37 cellular contexts compared by ENCODE assay signal in genomic region chr17:57247261-57247660, GRCh38.
"Had no signal": no experiment of that assay in that cellular context is flagged by ENCODE, and none has a peak within 500 bp of the region (broad histone marks: within the 10 kb centered on the region; RNA-seq: fewer than 3 reads in every experiment).

No MANE protein-coding gene starts in this region.

- H3K9me3 Mint-ChIP-seq: central memory CD8-positive, alpha-beta T cell had no signal

- H3K4me3 ChIP-seq: adrenal gland, body of pancreas, breast epithelium, cardiac muscle cell had no signal

- H3K27ac ChIP-seq: adrenal gland, body of pancreas, brain microvascular endothelial cell, breast epithelium, cardiac muscle cell had no signal

- H3K4me1 Mint-ChIP-seq: activated naive CD4-positive, alpha-beta T cell treated with anti-CD3 and anti-CD28 coated beads, Interleukin-2, amount 50 U/mL, for 24 hours; activated T-helper 17 cell treated with anti-CD3 and anti-CD28 coated beads, Interleukin-2, amount 50 U/mL, for 72 hours; central memory CD8-positive, alpha-beta T cell had no signal

- H3K27ac Mint-ChIP-seq: activated naive CD4-positive, alpha-beta T cell treated with anti-CD3 and anti-CD28 coated beads for 36 hours; activated naive CD4-positive, alpha-beta T cell treated with anti-CD3 and anti-CD28 coated beads, Interleukin-2, amount 10 ng/mL, durations not matched to agents 7 days and 5 days; activated naive CD4-positive, alpha-beta T cell treated with anti-CD3 and anti-CD28 coated beads, Interleukin-2, amount 50 U/mL, for 24 hours; activated naive CD4-positive, alpha-beta T cell treated with anti-CD3 and anti-CD28 coated beads, Interleukin-2, amount 50 U/mL, for 72 hours; activated naive CD8-positive, alpha-beta T cell; activated naive CD8-positive, alpha-beta T cell treated with anti-CD3 and anti-CD28 coated beads for 36 hours; activated naive CD8-positive, alpha-beta T cell treated with anti-CD3 and anti-CD28 coated beads, Interleukin-2, amount 10 ng/mL, durations not matched to agents 7 days and 5 days; activated naive CD8-positive, alpha-beta T cell treated with anti-CD3 and anti-CD28 coated beads, Interleukin-2, amount 50 U/mL, for 24 hours; activated T-cell treated with anti-CD3 and anti-CD28 coated beads, Interleukin-2, amount 50 U/mL, for 24 hours; activated T-cell treated with anti-CD3 and anti-CD28 coated beads, Interleukin-2, amount 50 U/mL, for 72 hours; activated T-helper 1 cell treated with anti-CD3 and anti-CD28 coated beads, Interleukin-12 subunit alpha, Interleukin-12 subunit beta, Interleukin-2, Interleukin-4 antibody, amounts not matched to agents 30 ng/mL and 10 ng/mL and 1 ng/mL, durations not matched to agents 14 hours and 24 hours and 36 hours; activated T-helper 17 cell treated with anti-CD3 and anti-CD28 coated beads, Interleukin-2, amount 50 U/mL, for 72 hours; activated T-helper 2 cell treated with anti-CD3 and anti-CD28 coated beads, Interferon-gamma antibody, Interleukin-2, Interleukin-4, amounts not matched to agents 10 μg/mL and 5 μg/mL and 100 μg/mL, durations not matched to agents 14 hours and 24 hours and 36 hours; brain had no signal

- DNase-seq: activated effector memory CD4-positive, alpha-beta T cell treated with anti-CD3 and anti-CD28 coated beads, Interleukin-2, amount 50 U/mL, for 16 hours; activated effector memory CD4-positive, alpha-beta T cell treated with Interleukin-2 at 50 U/mL for 16 hours; activated gamma-delta T cell; activated gamma-delta T cell treated with Interleukin-2 at 50 U/mL for 16 hours; activated naive CD4-positive, alpha-beta T cell; activated naive CD4-positive, alpha-beta T cell treated with anti-CD3 and anti-CD28 coated beads for 36 hours; activated naive CD4-positive, alpha-beta T cell treated with anti-CD3 and anti-CD28 coated beads, Interleukin-2, amount 10 ng/mL, durations not matched to agents 7 days and 5 days; activated naive CD4-positive, alpha-beta T cell treated with anti-CD3 and anti-CD28 coated beads, Interleukin-2, amount 50 U/mL, for 16 hours; activated naive CD4-positive, alpha-beta T cell treated with Interleukin-2 at 50 U/mL for 16 hours; activated naive CD8-positive, alpha-beta T cell treated with anti-CD3 and anti-CD28 coated beads for 36 hours; activated naive CD8-positive, alpha-beta T cell treated with anti-CD3 and anti-CD28 coated beads, Interleukin-2, amount 10 ng/mL, durations not matched to agents 7 days and 5 days; activated naive CD8-positive, alpha-beta T cell treated with anti-CD3 and anti-CD28 coated beads, Interleukin-2, amount 50 U/mL, for 24 hours; activated T-cell treated with anti-CD3 and anti-CD28 coated beads, Interleukin-2, amount 50 U/mL, for 1 hour; activated T-cell treated with anti-CD3 and anti-CD28 coated beads, Interleukin-2, amount 50 U/mL, for 24 hours; activated T-cell treated with anti-CD3 and anti-CD28 coated beads, Interleukin-2, amount 50 U/mL, for 4 hours; activated T-cell treated with anti-CD3 and anti-CD28 coated beads, Interleukin-2, amount 50 U/mL, for 48 hours; activated T-cell treated with anti-CD3 and anti-CD28 coated beads, Interleukin-2, amount 50 U/mL, for 72 hours; adrenal gland; amniotic stem cell; amygdala; anterior cingulate cortex; aorta; body of pancreas; brain microvascular endothelial cell; caudate nucleus; central memory CD4-positive, alpha-beta T cell; cerebellar nuclear complex had no signal

- H3K4me3 Mint-ChIP-seq: activated naive CD4-positive, alpha-beta T cell treated with anti-CD3 and anti-CD28 coated beads for 36 hours; activated naive CD4-positive, alpha-beta T cell treated with anti-CD3 and anti-CD28 coated beads, Interleukin-2, amount 10 ng/mL, durations not matched to agents 7 days and 5 days; activated naive CD4-positive, alpha-beta T cell treated with anti-CD3 and anti-CD28 coated beads, Interleukin-2, amount 50 U/mL, for 24 hours; activated naive CD8-positive, alpha-beta T cell; activated naive CD8-positive, alpha-beta T cell treated with anti-CD3 and anti-CD28 coated beads for 36 hours; activated naive CD8-positive, alpha-beta T cell treated with anti-CD3 and anti-CD28 coated beads, Interleukin-2, amount 10 ng/mL, durations not matched to agents 7 days and 5 days; activated naive CD8-positive, alpha-beta T cell treated with anti-CD3 and anti-CD28 coated beads, Interleukin-2, amount 50 U/mL, for 24 hours; activated T-cell treated with anti-CD3 and anti-CD28 coated beads, Interleukin-2, amount 50 U/mL, for 24 hours; activated T-cell treated with anti-CD3 and anti-CD28 coated beads, Interleukin-2, amount 50 U/mL, for 4 hours; activated T-cell treated with anti-CD3 and anti-CD28 coated beads, Interleukin-2, amount 50 U/mL, for 72 hours; activated T-helper 1 cell treated with anti-CD3 and anti-CD28 coated beads, Interleukin-12 subunit alpha, Interleukin-12 subunit beta, Interleukin-2, Interleukin-4 antibody, amounts not matched to agents 30 ng/mL and 10 ng/mL and 1 ng/mL, durations not matched to agents 14 hours and 24 hours and 36 hours; activated T-helper 17 cell treated with anti-CD3 and anti-CD28 coated beads, Interleukin-2, amount 50 U/mL, for 72 hours; brain; central memory CD8-positive, alpha-beta T cell had no signal

- H3K27me3 ChIP-seq: adrenal gland, body of pancreas, brain microvascular endothelial cell, breast epithelium, cardiac muscle cell had no signal

- H3K9me3 ChIP-seq: adrenal gland, body of pancreas, breast epithelium had no signal

- H3K36me3 ChIP-seq: adrenal gland, brain microvascular endothelial cell, breast epithelium, cardiac muscle cell had no signal

- H3K36me3 Mint-ChIP-seq: activated naive CD4-positive, alpha-beta T cell treated with anti-CD3 and anti-CD28 coated beads, Interleukin-2, amount 10 ng/mL, durations not matched to agents 7 days and 5 days; activated naive CD4-positive, alpha-beta T cell treated with anti-CD3 and anti-CD28 coated beads, Interleukin-2, amount 50 U/mL, for 72 hours; activated naive CD8-positive, alpha-beta T cell treated with anti-CD3 and anti-CD28 coated beads for 36 hours had no signal

- H3K4me1 ChIP-seq: adrenal gland, body of pancreas, breast epithelium had no signal

- H3K27me3 Mint-ChIP-seq: activated naive CD4-positive, alpha-beta T cell treated with anti-CD3 and anti-CD28 coated beads, Interleukin-2, amount 50 U/mL, for 24 hours; activated naive CD8-positive, alpha-beta T cell; activated naive CD8-positive, alpha-beta T cell treated with anti-CD3 and anti-CD28 coated beads for 36 hours; activated naive CD8-positive, alpha-beta T cell treated with anti-CD3 and anti-CD28 coated beads, Interleukin-2, amount 50 U/mL, for 24 hours; brain; central memory CD8-positive, alpha-beta T cell had no signal
